In genomic region chr12:54082402-54082892, GRCh38 we compare ENCODE assay signal across 9 cellular contexts. TPM values are rescaled to one million over a fixed set of nuclear protein-coding genes. Genes with fewer than 3 reads are reported as not detected.
DNase-seq lines count a peak whose midpoint lies in the region; ATAC-seq, FAIRE-seq and TF ChIP-seq lines count a peak whose summit lies in the region.
"Had no signal": no experiment of that assay in that cellular context is flagged by ENCODE, and none has a peak within 500 bp of the region (broad histone marks: within the 10 kb centered on the region; RNA-seq: fewer than 3 reads in every experiment).

No MANE protein-coding gene starts in this region.

- H3K9me3 ChIP-seq in kidney (ENCODE audit: control insufficient read depth in 1 of 2, low read length in 2 of 2) = no peaks in the 10 kb centered on the region

- ATAC-seq in HG03469 (IDR thresholded peaks at IDR 0.05; ENCODE audit: unreplicated experiment) = no peak

- no peak for TF ChIP-seq CTCF in kidney (IDR thresholded peaks at IDR 0.05; ENCODE audit: borderline replicate concordance, extremely low read depth, insufficient read depth)

- peaks cover 0 to 2% of the 10 kb centered on the region in 2 donors for H3K4me1 ChIP-seq in kidney (ENCODE audit: control insufficient read depth in 1 of 2, insufficient read depth in 1 of 2, low read depth in 1 of 2, low read length in 2 of 2)

- in situ Hi-C loops in KBM-7 (cut with MboI; ENCODE audit: low pct_unique_long_range_greater_than_20kb, low sequenced_read_pairs) = no loop called here

- H3K27ac ChIP-seq in kidney (ENCODE audit: low read depth in 2 of 2, low read length in 2 of 2) = peak overlapping the region; percentile 78 to 85

- peak overlapping the region in 1 of 2 donors; percentile 61 for H3K9ac ChIP-seq in kidney (ENCODE audit: low read length in 2 of 2)

- DNase-seq in NCI-H1105 treated with DMSO at 0.1 percent for 48 hours (lab: John Stamatoyannopoulos, UW) (peak; percentile 3), NCI-H1105 (lab: John Stamatoyannopoulos, UW) (no peak), activated T-cell treated with anti-CD3 and anti-CD28 coated beads for 24 hours (ENCODE audit: low read depth) (peak; percentile 17), kidney (peak; percentile 87), GF-D8 (lab: John Stamatoyannopoulos, UW) (no peak), KBM-7 (no peak)
- peak; percentile 16 for DNase-seq in stimulated activated naive CD4-positive, alpha-beta T cell treated with Interleukin-2 at 50 U/mL for 16 hours (lab: John Stamatoyannopoulos, UW)

- no peaks in the 10 kb centered on the region for H3K36me3 ChIP-seq in kidney (ENCODE audit: control insufficient read depth in 1 of 2, insufficient read depth in 2 of 2, low read length in 2 of 2)

- FAIRE-seq in kidney (lab: Jason Lieb, UNC) = no peak

- intact Hi-C loops in kidney (cut with DNase I) = no loop called here

- peak overlapping the region; percentile 39 to 46 for H3K4me3 ChIP-seq in kidney (ENCODE audit: low read length in 2 of 2)

RNA-seq across cellular contexts. Expression of gene HOXC4, which starts 28.8 kb away (rescaled TPM):
- 24.5 TPM for total RNA-seq in kidney
- polyA plus RNA-seq in kidney (ENCODE audit: insufficient read depth, low read depth, low replicate concordance) = 13.9 TPM
- polyA plus RNA-seq: AG04450 had no signal

RNA-seq across cellular contexts. Expression of gene HOXC5, which starts 49.6 kb away (rescaled TPM):
- total RNA-seq in kidney = 4.8 TPM
- 0.24 TPM for polyA plus RNA-seq in kidney (ENCODE audit: insufficient read depth, low read depth, low replicate concordance)
- polyA plus RNA-seq: AG04450 had no signal

RNA-seq across cellular contexts. Expression of gene HOXC6, which starts 54.2 kb away (rescaled TPM):
- total RNA-seq in kidney = 22.0 TPM
- polyA plus RNA-seq in kidney (ENCODE audit: insufficient read depth, low read depth, low replicate concordance) = 11.4 TPM

Comparison
In these comparisons a context has a peak if more than half of its experiments do, and no peak if none do; other contexts are left out.
1. DNase-seq: peak in NCI-H1105 treated with DMSO at 0.1 percent for 48 hours (single experiment), activated T-cell treated with anti-CD3 and anti-CD28 coated beads for 24 hours (single experiment), kidney (single experiment) and stimulated activated naive CD4-positive, alpha-beta T cell treated with Interleukin-2 at 50 U/mL for 16 hours (single experiment); none in NCI-H1105 (single experiment), GF-D8 (single experiment) and KBM-7 (single experiment).